In the genomic region with DNA sequence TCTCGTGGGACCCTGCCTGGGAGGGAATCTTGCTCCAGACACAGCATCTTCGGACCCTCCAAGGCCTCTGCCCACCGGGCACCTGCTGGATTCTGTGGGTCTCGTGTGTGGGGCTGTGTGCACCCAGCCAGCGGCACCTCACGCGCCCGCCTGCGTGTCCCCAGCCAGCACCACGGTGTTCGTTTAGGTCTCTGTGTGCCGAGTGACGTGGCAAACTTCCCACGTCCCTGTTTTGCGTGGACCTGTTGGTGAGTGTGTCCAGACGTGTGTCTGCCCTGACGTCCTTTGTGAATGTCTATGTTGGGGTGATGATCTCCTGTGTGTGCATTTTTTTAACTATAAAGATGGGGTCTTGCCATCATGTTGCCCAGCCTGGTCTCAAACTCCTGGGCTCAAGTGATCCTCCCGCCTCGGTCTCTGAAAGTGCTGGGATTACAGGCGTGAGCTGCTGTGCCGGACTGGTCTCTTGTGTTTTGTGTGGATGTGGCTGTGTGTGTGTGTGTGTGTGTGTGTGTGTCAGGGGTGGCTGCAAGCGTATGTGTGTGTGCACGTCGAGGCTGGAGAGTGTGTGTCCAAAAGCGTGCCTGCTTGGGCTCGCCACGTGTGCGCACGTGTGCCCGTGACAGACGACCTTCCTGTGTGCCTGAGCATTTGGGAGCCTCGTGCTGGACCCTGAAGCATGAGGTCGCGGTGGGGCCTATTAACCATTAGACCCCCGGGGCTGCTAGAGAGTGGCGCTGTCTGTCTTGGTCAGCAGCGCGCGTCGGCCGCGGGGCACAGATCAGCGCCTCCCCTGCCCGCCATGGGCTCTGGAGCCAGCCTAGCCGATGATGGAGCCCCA, we compare ENCODE assay signal across 9 cellular contexts. TPM values are rescaled to one million over a fixed set of nuclear protein-coding genes. Genes with fewer than 3 reads are reported as not detected.
DNase-seq lines count a peak whose midpoint lies in the region; ATAC-seq, FAIRE-seq and TF ChIP-seq lines count a peak whose summit lies in the region.
"Had no signal": no experiment of that assay in that cellular context is flagged by ENCODE, and none has a peak within 500 bp of the region (broad histone marks: within the 10 kb centered on the region; RNA-seq: fewer than 3 reads in every experiment).

No MANE protein-coding gene starts in this region.

- TF ChIP-seq RAD21 in A549 (conservative IDR thresholded peaks at IDR 0.05 in 1 of 2, IDR thresholded peaks at IDR 0.05 in 1 of 2) = no peak

- peak overlapping the region; percentile 32 for H3K4me3 ChIP-seq in A549
- H3K4me3 ChIP-seq in HEK293 (ENCODE audit: low read depth, low read length) = no peak overlapping the region

- no peaks in the 10 kb centered on the region for H3K27me3 Mint-ChIP-seq in nephron (ENCODE audit: low read depth)

- TF ChIP-seq POLR2A in A549 (IDR thresholded peaks at IDR 0.05; ENCODE audit: low read length) = no peak

- peaks cover 55% of the 10 kb centered on the region for H3K36me3 Mint-ChIP-seq in nephron (ENCODE audit: low read depth)

- no peak for TF ChIP-seq CTCF in A549 (IDR thresholded peaks at IDR 0.05)
- no peak for TF ChIP-seq CTCF in HEK293 (tag by site-specific recombination; IDR thresholded peaks at IDR 0.05)
- no peak for TF ChIP-seq CTCF in nephron (IDR thresholded peaks at IDR 0.05; ENCODE audit: unreplicated experiment in 3 of 3)

- WGBS in A549 (ENCODE audit: missing lambda C conversion rate) = 84% methylated on average over 39 of the region's 45 CpGs

- H3K4me3 Mint-ChIP-seq in nephron = peak overlapping the region in 1 of 3 experiments; percentile 10

- no peak for DNase-seq in A549 (ENCODE audit: low read depth in 1 of 2, low spot score in 1 of 2)
- no peak for DNase-seq in cortex of kidney (lab: John Stamatoyannopoulos, UW)

- no peak for TF ChIP-seq EP300 in A549 (IDR thresholded peaks at IDR 0.05)

- no peaks in the 10 kb centered on the region for H3K9me3 ChIP-seq in A549
- no peaks in the 10 kb centered on the region for H3K9me3 ChIP-seq in HEK293 (ENCODE audit: control insufficient read depth, insufficient read depth, low read depth, low read length)

- peak overlapping the region; percentile 62 to 86 (median 81) for H3K27ac Mint-ChIP-seq in nephron

- FAIRE-seq in A549 (lab: Jason Lieb, UNC) = no peak
- FAIRE-seq: RCC 7860 had no signal

- H3K27ac ChIP-seq in A549 = peak overlapping the region; percentile 74 to 93
- no peak overlapping the region for H3K27ac ChIP-seq in HEK293 (ENCODE audit: extremely low read depth, low read depth, low read length)
- peak overlapping the region; percentile 54 for H3K27ac ChIP-seq in cingulate gyrus (ENCODE audit: low read depth, low read length)

- POLR2A ChIA-PET in A549 (lab: Yijun Ruan, JAX) = no interaction called here
- POLR2A ChIA-PET in HEK293 (lab: Yijun Ruan, JAX) = interaction anchor here (0.6 kb wide), 1 partner anchor 25 kb away, joined by 3 read pairs; no protein-coding TSS in a partner anchor

- peaks cover 0 to 35% of the 10 kb centered on the region in 2 experiments; a peak in 1 of 3 replicates for H3K36me3 ChIP-seq in HEK293 (ENCODE audit: control insufficient read depth in 2 of 2, insufficient read depth in 1 of 2, low read length in 2 of 2)

- H3K4me1 ChIP-seq in A549 (peaks cover 23% of the 10 kb centered on the region), HEK293 (ENCODE audit: control insufficient read depth, insufficient read depth, low read length) (no peaks in the 10 kb centered on the region)

- no peaks in the 10 kb centered on the region for H3K9me3 Mint-ChIP-seq in nephron

- H3K4me1 Mint-ChIP-seq in nephron = peaks cover 29% of the 10 kb centered on the region

- ATAC-seq in A549 (no peak), GM21528 (IDR thresholded peaks at IDR 0.05; ENCODE audit: low FRiP score, unreplicated experiment) (no peak), HG03457 (IDR thresholded peaks at IDR 0.05; ENCODE audit: unreplicated experiment) (no peak), GM21529 (IDR thresholded peaks at IDR 0.05; ENCODE audit: unreplicated experiment) (no peak)

- CTCF ChIA-PET in A549 (lab: Yijun Ruan, JAX) (interaction anchor here (0.9 kb wide), 1 partner anchor 30 kb away, joined by 3 read pairs; no protein-coding TSS in a partner anchor), HEK293 (lab: Yijun Ruan, JAX) (interaction anchor here (0.6 kb wide), 1 partner anchor 19 kb away, joined by 4 read pairs; no protein-coding TSS in a partner anchor)

- peak overlapping the region; percentile 81 for H3K4me2 ChIP-seq in A549

TF ChIP-seq in A549, 52 proteins besides CTCF, POLR2A, EP300 and RAD21 (continues in another document):
- TF ChIP-seq NR3C1 (IDR thresholded peaks at IDR 0.05) (no peak), ZFP36 (IDR thresholded peaks at IDR 0.05; ENCODE audit: borderline replicate concordance, partially characterized antibody) (no peak), FOSL2 (IDR thresholded peaks at IDR 0.05) (no peak), FOSL2 (CRISPR knock-in tag; IDR thresholded peaks at IDR 0.05) (no peak), CHD4 (IDR thresholded peaks at IDR 0.05; ENCODE audit: borderline replicate concordance) (no peak), JUNB (IDR thresholded peaks at IDR 0.05) (no peak), CHD2 (IDR thresholded peaks at IDR 0.05; ENCODE audit: low read length, partially characterized antibody) (no peak), MYC (IDR thresholded peaks at IDR 0.05; ENCODE audit: borderline replicate concordance, low read length) (no peak), KDM1A (IDR thresholded peaks at IDR 0.05; ENCODE audit: low read depth) (no peak)
- TF ChIP-seq, protein P1, sequence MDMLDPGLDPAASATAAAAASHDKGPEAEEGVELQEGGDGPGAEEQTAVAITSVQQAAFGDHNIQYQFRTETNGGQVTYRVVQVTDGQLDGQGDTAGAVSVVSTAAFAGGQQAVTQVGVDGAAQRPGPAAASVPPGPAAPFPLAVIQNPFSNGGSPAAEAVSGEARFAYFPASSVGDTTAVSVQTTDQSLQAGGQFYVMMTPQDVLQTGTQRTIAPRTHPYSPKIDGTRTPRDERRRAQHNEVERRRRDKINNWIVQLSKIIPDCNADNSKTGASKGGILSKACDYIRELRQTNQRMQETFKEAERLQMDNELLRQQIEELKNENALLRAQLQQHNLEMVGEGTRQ (IDR thresholded peaks at IDR 0.05) = no peak

TF ChIP-seq in HEK293, 187 proteins besides CTCF, POLR2A, EP300 and RAD21:
- TF ChIP-seq, protein P2, sequence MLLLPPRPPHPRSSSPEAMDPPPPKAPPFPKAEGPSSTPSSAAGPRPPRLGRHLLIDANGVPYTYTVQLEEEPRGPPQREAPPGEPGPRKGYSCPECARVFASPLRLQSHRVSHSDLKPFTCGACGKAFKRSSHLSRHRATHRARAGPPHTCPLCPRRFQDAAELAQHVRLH (tag by site-specific recombination; IDR thresholded peaks at IDR 0.05) = no peak
- TF ChIP-seq, protein P3, sequence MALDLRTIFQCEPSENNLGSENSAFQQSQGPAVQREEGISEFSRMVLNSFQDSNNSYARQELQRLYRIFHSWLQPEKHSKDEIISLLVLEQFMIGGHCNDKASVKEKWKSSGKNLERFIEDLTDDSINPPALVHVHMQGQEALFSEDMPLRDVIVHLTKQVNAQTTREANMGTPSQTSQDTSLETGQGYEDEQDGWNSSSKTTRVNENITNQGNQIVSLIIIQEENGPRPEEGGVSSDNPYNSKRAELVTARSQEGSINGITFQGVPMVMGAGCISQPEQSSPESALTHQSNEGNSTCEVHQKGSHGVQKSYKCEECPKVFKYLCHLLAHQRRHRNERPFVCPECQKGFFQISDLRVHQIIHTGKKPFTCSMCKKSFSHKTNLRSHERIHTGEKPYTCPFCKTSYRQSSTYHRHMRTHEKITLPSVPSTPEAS (tag by site-specific recombination; IDR thresholded peaks at IDR 0.05) = peak; percentile 58; the same call in 1 of the 2 replicates
- TF ChIP-seq KLF8 (tag by site-specific recombination; IDR thresholded peaks at IDR 0.05) = 0 out of 2 replicates have a peak, but pooled peaks have one; percentile 29
- peak; percentile 53; the same call in 1 of the 2 replicates for TF ChIP-seq ZNF600 (tag by site-specific recombination; IDR thresholded peaks at IDR 0.05)

RNA-seq across cellular contexts. Expression of gene ARID3A, which starts 15.7 kb away (rescaled TPM):
- polyA plus RNA-seq in A549 (2011; rRNA removed) = 3.3 and 3.4 TPM in 2 replicates
- 9.0 and 11.2 TPM in 2 replicates for polyA plus RNA-seq in A549 (2012; cell fraction: cytosol; rRNA removed)
- polyA plus RNA-seq in A549 (2012; cell fraction: nucleus; rRNA removed) = 8.5 and 17.6 TPM in 2 replicates
- polyA plus RNA-seq in A549 (2017; fragmentation: RNase III; extraction: RNeasy Plus Mini Kit Qiagen cat#74134 plus additional on column Dnase treatment) = 4.6 to 6.1 TPM (median 5.4 TPM) in 3 replicates
- 11.5 and 12.7 TPM in 2 replicates for polyA minus RNA-seq in A549 (2011; rRNA and poly(A)+ RNA removed)

RNA-seq across cellular contexts. Expression of gene KISS1R, which starts 24.4 kb away (rescaled TPM):
- polyA plus RNA-seq in A549 (2011; rRNA removed) = 0.05 and 0.14 TPM in 2 replicates
- 0.46 and 0.93 TPM in 2 replicates for polyA plus RNA-seq in A549 (2012; cell fraction: cytosol; rRNA removed)
- 1.2 and 2.9 TPM in 2 replicates for polyA plus RNA-seq in A549 (2012; cell fraction: nucleus; rRNA removed)
- polyA plus RNA-seq in A549 (2017; fragmentation: RNase III; extraction: RNeasy Plus Mini Kit Qiagen cat#74134 plus additional on column Dnase treatment) = 0.18 to 0.79 TPM (median 0.38 TPM) in 3 replicates
- not detected in 2 replicates for polyA minus RNA-seq in A549 (2011; rRNA and poly(A)+ RNA removed)

RNA-seq across cellular contexts. Expression of gene R3HDM4, which starts 28.5 kb away (rescaled TPM):
- polyA plus RNA-seq in A549 (2011; rRNA removed) (16.9 and 22.7 TPM in 2 replicates), A549 (2017; fragmentation: RNase III; extraction: RNeasy Plus Mini Kit Qiagen cat#74134 plus additional on column Dnase treatment) (18.8 to 24.8 TPM (median 20.7 TPM) in 3 replicates)
- 23.1 and 33.7 TPM in 2 replicates for polyA plus RNA-seq in A549 (2012; cell fraction: cytosol; rRNA removed)
- 51.5 and 54.5 TPM in 2 replicates for polyA plus RNA-seq in A549 (2012; cell fraction: nucleus; rRNA removed)
- 15.0 and 15.1 TPM in 2 replicates for polyA minus RNA-seq in A549 (2011; rRNA and poly(A)+ RNA removed)

RNA-seq across cellular contexts. Expression of gene WDR18, which starts 42.6 kb away (rescaled TPM):
- 22.2 and 23.8 TPM in 2 replicates for polyA plus RNA-seq in A549 (2011; rRNA removed)
- polyA plus RNA-seq in A549 (2012; cell fraction: cytosol; rRNA removed) = 81.3 and 113 TPM in 2 replicates
- 172 and 262 TPM in 2 replicates for polyA plus RNA-seq in A549 (2012; cell fraction: nucleus; rRNA removed)
- polyA plus RNA-seq in A549 (2017; fragmentation: RNase III; extraction: RNeasy Plus Mini Kit Qiagen cat#74134 plus additional on column Dnase treatment) = 41.7 to 48.9 TPM (median 48.1 TPM) in 3 replicates
- 32.2 and 38.4 TPM in 2 replicates for polyA minus RNA-seq in A549 (2011; rRNA and poly(A)+ RNA removed)

RNA-seq across cellular contexts. Expression of gene RNU6-9, which starts 48.2 kb away (rescaled TPM):
- polyA plus RNA-seq in A549 (2011; rRNA removed) = not detected in 2 replicates
- not detected in 2 replicates for polyA plus RNA-seq in A549 (2012; cell fraction: cytosol; rRNA removed)
- polyA plus RNA-seq in A549 (2012; cell fraction: nucleus; rRNA removed) = not detected in 2 replicates
- polyA plus RNA-seq in A549 (2017; fragmentation: RNase III; extraction: RNeasy Plus Mini Kit Qiagen cat#74134 plus additional on column Dnase treatment) = not detected in 3 replicates
- under 0.01 TPM in 1 of 2 replicates, not detected in the other for polyA minus RNA-seq in A549 (2011; rRNA and poly(A)+ RNA removed)
